Comparison of ENCODE assay signal across 2 cellular contexts in genomic region chr10:118596426-118597124, GRCh38.
TF ChIP-seq lines count a peak whose summit lies in the region.

No MANE protein-coding gene starts in this region.

TF ChIP-seq in SK-N-SH, 30 proteins besides CTCF, POLR2A, EP300 and RAD21 (continued from another document):
- TF ChIP-seq NRF1 (IDR thresholded peaks at IDR 0.05; ENCODE audit: low read depth, low read length) (no peak), CHD2 (IDR thresholded peaks at IDR 0.05; ENCODE audit: low read length, partially characterized antibody) (no peak), SMC3 (IDR thresholded peaks at IDR 0.05; ENCODE audit: low read depth, low read length) (no peak), MXI1 (IDR thresholded peaks at IDR 0.05; ENCODE audit: low read depth, low read length) (no peak), IRF3 (IDR thresholded peaks at IDR 0.05; ENCODE audit: low read depth, low read length) (no peak), GABPA (IDR thresholded peaks at IDR 0.05; ENCODE audit: low read depth) (no peak), FOSL2 (IDR thresholded peaks at IDR 0.05; ENCODE audit: borderline replicate concordance, low read depth) (no peak), TEAD4 (IDR thresholded peaks at IDR 0.05; ENCODE audit: borderline replicate concordance, insufficient read depth) (no peak), MEF2A (IDR thresholded peaks at IDR 0.05; ENCODE audit: borderline replicate concordance, low read depth) (no peak), RCOR1 (IDR thresholded peaks at IDR 0.05; ENCODE audit: low read length) (no peak), JUND (IDR thresholded peaks at IDR 0.05) (no peak), YY1 (IDR thresholded peaks at IDR 0.05; ENCODE audit: low read depth) (no peak), FOXJ3 (CRISPR knock-in tag; IDR thresholded peaks at IDR 0.05) (no peak), RFX5 (IDR thresholded peaks at IDR 0.05; ENCODE audit: low read length) (no peak)

TF ChIP-seq in SK-N-SH treated with all-trans-retinoic acid at 6 μM for 48 hours, 23 proteins besides CTCF, POLR2A, EP300 and RAD21:
- TF ChIP-seq PATZ1 (CRISPR knock-in tag; IDR thresholded peaks at IDR 0.05; ENCODE audit: borderline replicate concordance): no peak
- TF ChIP-seq ARNTL (CRISPR knock-in tag; IDR thresholded peaks at IDR 0.05; ENCODE audit: borderline replicate concordance, low read depth): no peak
- TF ChIP-seq CSRNP3 (CRISPR knock-in tag; IDR thresholded peaks at IDR 0.05): no peak
- TF ChIP-seq BACH2 (CRISPR knock-in tag; IDR thresholded peaks at IDR 0.05; ENCODE audit: borderline replicate concordance): no peak
- no peak for TF ChIP-seq TOX (CRISPR knock-in tag; IDR thresholded peaks at IDR 0.05; ENCODE audit: borderline replicate concordance)
- no peak for TF ChIP-seq TSHZ2 (CRISPR knock-in tag; IDR thresholded peaks at IDR 0.05)
- no peak for TF ChIP-seq ZC3H10 (CRISPR knock-in tag; IDR thresholded peaks at IDR 0.05)
- TF ChIP-seq ZFP3 (CRISPR knock-in tag; IDR thresholded peaks at IDR 0.05): no peak
- no peak for TF ChIP-seq ZNF70 (CRISPR knock-in tag; IDR thresholded peaks at IDR 0.05)
- TF ChIP-seq RARB (CRISPR knock-in tag; IDR thresholded peaks at IDR 0.05): no peak
- no peak for TF ChIP-seq ESRRG (CRISPR knock-in tag; IDR thresholded peaks at IDR 0.05)
- no peak for TF ChIP-seq SNAI2 (CRISPR knock-in tag; IDR thresholded peaks at IDR 0.05)
- no peak for TF ChIP-seq TCF4 (CRISPR knock-in tag; IDR thresholded peaks at IDR 0.05; ENCODE audit: borderline replicate concordance)
- no peak for TF ChIP-seq PPARA (CRISPR knock-in tag; IDR thresholded peaks at IDR 0.05; ENCODE audit: borderline replicate concordance)
- no peak for TF ChIP-seq GLIS3 (CRISPR knock-in tag; IDR thresholded peaks at IDR 0.05)
- TF ChIP-seq POU6F1 (CRISPR knock-in tag; IDR thresholded peaks at IDR 0.05; ENCODE audit: borderline replicate concordance, low read depth): no peak
- no peak for TF ChIP-seq ZFP30 (CRISPR knock-in tag; IDR thresholded peaks at IDR 0.05)
- TF ChIP-seq OSR1 (CRISPR knock-in tag; IDR thresholded peaks at IDR 0.05): no peak
